ENCODE assay signal across 11 cellular contexts in genomic region chr6:111758608-111759293, GRCh38.
DNase-seq lines count a peak whose midpoint lies in the region; ATAC-seq and TF ChIP-seq lines count a peak whose summit lies in the region.
"Had no signal": no experiment of that assay in that cellular context is flagged by ENCODE, and none has a peak within 500 bp of the region (broad histone marks: within the 10 kb centered on the region; RNA-seq: fewer than 3 reads in every experiment).

No MANE protein-coding gene starts in this region.

- TF ChIP-seq RAD21 in SK-N-SH (IDR thresholded peaks at IDR 0.05; ENCODE audit: low read length) = no peak

- intact Hi-C loops in CD4-positive, alpha-beta memory T cell (cut with micrococcal nuclease) = loop anchor here (1.0 to 5.0 kb wide), 5 partner anchors 7 to 48 kb away; no protein-coding TSS in a partner anchor
- intact Hi-C loops in aorta (cut with DNase I) = no loop called here

- H2AFZ ChIP-seq in SK-N-SH (ENCODE audit: low read depth) = no peak overlapping the region

- H3K4me3 ChIP-seq in CD4-positive, alpha-beta memory T cell (ENCODE audit: low read length in 2 of 2) = peak overlapping the region; percentile 68 to 80
- H3K4me3 ChIP-seq in SK-N-SH (ENCODE audit: low read depth in 2 of 2, low read length in 1 of 2) (no peak overlapping the region), aorta (ENCODE audit: low read length in 2 of 2) (no peak overlapping the region)

- peak overlapping the region; percentile 97 to 100 (median 99) for H3K27ac Mint-ChIP-seq in CD4-positive, alpha-beta memory T cell
- H3K27ac Mint-ChIP-seq in central memory CD8-positive, alpha-beta T cell (ENCODE audit: low read depth) = peak overlapping the region; percentile 100
- H3K27ac Mint-ChIP-seq in natural killer cell treated with Interleukin-12 subunit alpha and Interleukin-12 subunit beta and Interleukin-15 and Interleukin-18, amount 100 ng/mL, for 72 hours = peak overlapping the region in 1 of 2 donors; percentile 99
- no peak overlapping the region for H3K27ac Mint-ChIP-seq in HFFc6

- no peaks in the 10 kb centered on the region for H3K27me3 ChIP-seq in CD4-positive, alpha-beta memory T cell (ENCODE audit: insufficient read depth, low read length)
- H3K27me3 ChIP-seq in SK-N-SH (ENCODE audit: insufficient read depth) (no peaks in the 10 kb centered on the region), aorta (ENCODE audit: control insufficient read depth in 1 of 2, insufficient read depth in 2 of 2, low read length in 1 of 2) (no peaks in the 10 kb centered on the region)

- H3K79me2 ChIP-seq in SK-N-SH (ENCODE audit: insufficient read depth) = peaks cover 8% of the 10 kb centered on the region; the same call in 1 of the 2 replicates

- CTCF ChIA-PET in CD4-positive, alpha-beta memory T cell (lab: Charles Lee; ENCODE audit: partially characterized antibody) = interaction anchor here (0.6 to 7.0 kb wide), 21 partner anchors 8 to 285 kb away, joined by 3 to 61 read pairs (median 4); no protein-coding TSS in a partner anchor
- CTCF ChIA-PET in SK-N-SH (lab: Yijun Ruan, JAX) = interaction anchor here (0.8 to 1.6 kb wide), 4 partner anchors 17 to 286 kb away, joined by 3 read pairs; no protein-coding TSS in a partner anchor

- peaks cover 0 to 6% (median 0%) of the 10 kb centered on the region in 8 donors for H3K9me3 Mint-ChIP-seq in CD4-positive, alpha-beta memory T cell
- H3K9me3 Mint-ChIP-seq in central memory CD8-positive, alpha-beta T cell = no peaks in the 10 kb centered on the region
- H3K9me3 Mint-ChIP-seq in natural killer cell treated with Interleukin-12 subunit alpha and Interleukin-12 subunit beta and Interleukin-15 and Interleukin-18, amount 100 ng/mL, for 72 hours = no peaks in the 10 kb centered on the region
- no peaks in the 10 kb centered on the region for H3K9me3 Mint-ChIP-seq in HFFc6

- H3K9ac ChIP-seq in SK-N-SH = no peak overlapping the region

- peak; percentile 61 to 73 (median 65) for DNase-seq in CD4-positive, alpha-beta memory T cell
- DNase-seq in SK-N-SH (no peak), aorta (no peak), HFFc6 (no peak), DMS79 (lab: John Stamatoyannopoulos, UW) (no peak)
- DNase-seq in central memory CD8-positive, alpha-beta T cell (ENCODE audit: low spot score in 2 of 2) = peak; percentile 46 to 51
- DNase-seq in natural killer cell treated with Interleukin-12 subunit alpha and Interleukin-12 subunit beta and Interleukin-15 and Interleukin-18, amount 100 ng/mL, for 72 hours (ENCODE audit: low spot score) = peak; percentile 32
- DNase-seq: DMS53, NCI-H510A treated with DMSO at 0.1 percent for 48 hours had no signal

- H3K36me3 Mint-ChIP-seq in CD4-positive, alpha-beta memory T cell = peaks cover 30 to 48% of the 10 kb centered on the region in 2 donors
- H3K36me3 Mint-ChIP-seq in central memory CD8-positive, alpha-beta T cell (ENCODE audit: insufficient read depth) = peaks cover 60% of the 10 kb centered on the region
- H3K36me3 Mint-ChIP-seq in natural killer cell treated with Interleukin-12 subunit alpha and Interleukin-12 subunit beta and Interleukin-15 and Interleukin-18, amount 100 ng/mL, for 72 hours = peaks cover 4% of the 10 kb centered on the region
- peaks cover 16% of the 10 kb centered on the region for H3K36me3 Mint-ChIP-seq in HFFc6 (ENCODE audit: low read depth)

- WGBS in SK-N-SH (ENCODE audit: low lambda C conversion rate) = 93% methylated on average over 11 of the region's 11 CpGs
- WGBS in aorta, 2 donors = 92 to 96% methylated on average over 11 of the region's 11 CpGs

- H3K36me3 ChIP-seq in CD4-positive, alpha-beta memory T cell (ENCODE audit: insufficient read depth, low read length) = no peaks in the 10 kb centered on the region
- no peaks in the 10 kb centered on the region for H3K36me3 ChIP-seq in SK-N-SH (replicated peaks in 1 of 2; ENCODE audit: control insufficient read depth in 1 of 2, insufficient read depth in 2 of 2, low read length in 1 of 2)
- no peaks in the 10 kb centered on the region for H3K36me3 ChIP-seq in aorta (ENCODE audit: control insufficient read depth in 1 of 2, insufficient read depth in 2 of 2, low read length in 1 of 2)
- H3K36me3 ChIP-seq: thoracic aorta had no signal

- POLR2A ChIA-PET in CD4-positive, alpha-beta memory T cell (lab: Charles Lee; ENCODE audit: partially characterized antibody) = interaction anchor here (0.7 to 10.0 kb wide), 31 partner anchors 10 to 500 kb away, joined by 3 to 201 read pairs (median 10); partner anchors contain the start of gene FYN
- POLR2A ChIA-PET in SK-N-SH (lab: Yijun Ruan, JAX) = no interaction called here

- H3K27me3 Mint-ChIP-seq in CD4-positive, alpha-beta memory T cell = no peaks in the 10 kb centered on the region
- no peaks in the 10 kb centered on the region for H3K27me3 Mint-ChIP-seq in central memory CD8-positive, alpha-beta T cell
- no peaks in the 10 kb centered on the region for H3K27me3 Mint-ChIP-seq in natural killer cell treated with Interleukin-12 subunit alpha and Interleukin-12 subunit beta and Interleukin-15 and Interleukin-18, amount 100 ng/mL, for 72 hours
- H3K27me3 Mint-ChIP-seq in HFFc6 (ENCODE audit: insufficient read depth) = peaks cover 3% of the 10 kb centered on the region; the same call in 1 of the 2 replicates

- peaks cover 60 to 96% (median 77%) of the 10 kb centered on the region in 4 donors for H3K4me1 Mint-ChIP-seq in CD4-positive, alpha-beta memory T cell
- H3K4me1 Mint-ChIP-seq in central memory CD8-positive, alpha-beta T cell = peaks cover 90% of the 10 kb centered on the region
- H3K4me1 Mint-ChIP-seq in natural killer cell treated with Interleukin-12 subunit alpha and Interleukin-12 subunit beta and Interleukin-15 and Interleukin-18, amount 100 ng/mL, for 72 hours (ENCODE audit: low read depth in 2 of 2) = peaks cover 78 to 93% of the 10 kb centered on the region in 2 donors
- H3K4me1 Mint-ChIP-seq in HFFc6 (ENCODE audit: low read depth) = peaks cover 58% of the 10 kb centered on the region

- H3K9me3 ChIP-seq in CD4-positive, alpha-beta memory T cell (ENCODE audit: control insufficient read depth in 1 of 2, low read length in 2 of 2) = no peaks in the 10 kb centered on the region
- H3K9me3 ChIP-seq in SK-N-SH (no peaks in the 10 kb centered on the region), aorta (ENCODE audit: control insufficient read depth, low read length) (no peaks in the 10 kb centered on the region)
- H3K9me3 ChIP-seq: thoracic aorta had no signal

- peak overlapping the region; percentile 99 for H3K27ac ChIP-seq in CD4-positive, alpha-beta memory T cell (ENCODE audit: low read depth, low read length)
- peak overlapping the region; percentile 82 to 86 for H3K27ac ChIP-seq in SK-N-SH (ENCODE audit: low read depth in 2 of 2, low read length in 1 of 2)
- no peak overlapping the region for H3K27ac ChIP-seq in aorta (ENCODE audit: low read depth in 1 of 2, low read length in 2 of 2)
- H3K27ac ChIP-seq: thoracic aorta had no signal

- TF ChIP-seq CTCF in SK-N-SH (IDR thresholded peaks at IDR 0.05) (no peak), HFFc6 (IDR thresholded peaks at IDR 0.05) (no peak)

- no peak for TF ChIP-seq EP300 in SK-N-SH (IDR thresholded peaks at IDR 0.05; ENCODE audit: borderline replicate concordance in 1 of 2, low read depth in 1 of 2, low read length in 1 of 2)

- no peaks in the 10 kb centered on the region for H3K9me2 ChIP-seq in SK-N-SH

- no peaks in the 10 kb centered on the region for H4K20me1 ChIP-seq in SK-N-SH (ENCODE audit: insufficient read depth)

- peak overlapping the region; percentile 65 for H3K4me2 ChIP-seq in SK-N-SH

- H3K4me1 ChIP-seq in CD4-positive, alpha-beta memory T cell (ENCODE audit: insufficient read depth, low read length) = peaks cover 88% of the 10 kb centered on the region
- H3K4me1 ChIP-seq in SK-N-SH (ENCODE audit: control insufficient read depth in 1 of 2, insufficient read depth in 2 of 2, low read depth in 1 of 2, low read length in 1 of 2) (peaks cover 30 to 46% of the 10 kb centered on the region in 2 experiments; a peak in 3 of 4 replicates), aorta (ENCODE audit: control insufficient read depth in 1 of 2, insufficient read depth in 2 of 2, low read length in 2 of 2) (no peaks in the 10 kb centered on the region)

- peaks cover 12% of the 10 kb centered on the region for H3F3A ChIP-seq in SK-N-SH (replicated peaks; ENCODE audit: insufficient read depth)

- H3K4me3 Mint-ChIP-seq in CD4-positive, alpha-beta memory T cell = peak overlapping the region; percentile 85 to 99 (median 96)
- H3K4me3 Mint-ChIP-seq in central memory CD8-positive, alpha-beta T cell = peak overlapping the region; percentile 91
- peak overlapping the region; percentile 96 for H3K4me3 Mint-ChIP-seq in natural killer cell treated with Interleukin-12 subunit alpha and Interleukin-12 subunit beta and Interleukin-15 and Interleukin-18, amount 100 ng/mL, for 72 hours
- H3K4me3 Mint-ChIP-seq in HFFc6 = no peak overlapping the region

- peak; percentile 8 for ATAC-seq in central memory CD8-positive, alpha-beta T cell (replicated peaks; ENCODE audit: extremely low read depth, poor library complexity, severe bottlenecking)
- no peak for ATAC-seq in natural killer cell treated with Interleukin-12 subunit alpha and Interleukin-12 subunit beta and Interleukin-15 and Interleukin-18, amount 100 ng/mL, for 72 hours
- ATAC-seq in aorta (ENCODE audit: low FRiP score) = no peak
- no peak for ATAC-seq in HG03565 (IDR thresholded peaks at IDR 0.05; ENCODE audit: unreplicated experiment)

TF ChIP-seq in SK-N-SH, 30 proteins besides CTCF, POLR2A, EP300 and RAD21:
- TF ChIP-seq SIN3A (IDR thresholded peaks at IDR 0.05; ENCODE audit: borderline replicate concordance, low read depth, low read length) (no peak), GABPA (IDR thresholded peaks at IDR 0.05; ENCODE audit: low read depth) (no peak), NFIC (IDR thresholded peaks at IDR 0.05; ENCODE audit: borderline replicate concordance) (peak; percentile 12; the same call in 1 of the 2 replicates), EZH2phosphoT487 (IDR thresholded peaks at IDR 0.05; ENCODE audit: borderline replicate concordance, low read depth) (no peak), TCF12 (IDR thresholded peaks at IDR 0.05) (peak; percentile 55; the same call in 1 of the 2 replicates)

Comparison
In these comparisons a context has a peak if more than half of its experiments do, and no peak if none do; other contexts are left out.
1. DNase-seq: peak in CD4-positive, alpha-beta memory T cell (5 of 5), central memory CD8-positive, alpha-beta T cell (2 of 2) and natural killer cell treated with Interleukin-12 subunit alpha and Interleukin-12 subunit beta and Interleukin-15 and Interleukin-18, amount 100 ng/mL, for 72 hours (single experiment); none in SK-N-SH (single experiment), aorta (0 of 2), HFFc6 (single experiment) and DMS79 (single experiment).
2. H3K27ac ChIP-seq: peak in CD4-positive, alpha-beta memory T cell (single experiment) and SK-N-SH (2 of 2); none in aorta (0 of 2).
3. H3K4me3 ChIP-seq: peak in CD4-positive, alpha-beta memory T cell (2 of 2); none in SK-N-SH (0 of 2) and aorta (0 of 2).